Comparison of ENCODE assay signal across 22 cellular contexts in the genomic region with DNA sequence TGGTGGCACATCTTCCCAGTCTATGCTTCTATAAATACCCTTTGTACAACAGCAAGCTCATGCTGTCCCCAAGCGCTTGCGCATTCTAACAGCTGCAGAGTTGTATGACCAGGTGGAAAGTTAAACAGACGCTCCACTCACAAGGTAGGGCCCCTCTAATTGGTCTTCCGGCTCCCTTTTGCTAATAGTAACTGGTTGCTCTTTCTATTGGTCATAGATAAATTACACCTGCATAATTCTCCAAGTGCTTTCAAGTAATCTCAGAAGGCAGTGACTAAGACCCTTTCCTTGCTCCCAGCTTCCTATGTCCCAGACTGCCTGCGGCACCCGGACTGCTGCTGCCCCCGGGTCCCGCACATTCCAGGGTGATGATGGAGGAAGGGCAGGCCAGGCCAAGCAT. TPM values are rescaled to one million over a fixed set of nuclear protein-coding genes. Genes with fewer than 3 reads are reported as not detected.
DNase-seq lines count a peak whose midpoint lies in the region; ATAC-seq, FAIRE-seq and TF ChIP-seq lines count a peak whose summit lies in the region.
"Had no signal": no experiment of that assay in that cellular context is flagged by ENCODE, and none has a peak within 500 bp of the region (broad histone marks: within the 10 kb centered on the region; RNA-seq: fewer than 3 reads in every experiment).

No MANE protein-coding gene starts in this region.

- H3K4me2 ChIP-seq in osteoblast (ENCODE audit: insufficient read depth, low read length): no peak overlapping the region

- no peak for TF ChIP-seq EP300 in suprapubic skin (IDR thresholded peaks at IDR 0.05)

- H4K20me1 ChIP-seq in osteoblast (ENCODE audit: insufficient read depth, low read length): no peaks in the 10 kb centered on the region

- H3K4me3 ChIP-seq in osteoblast (ENCODE audit: insufficient read depth, low read length) (no peak overlapping the region), suprapubic skin (no peak overlapping the region)
- H3K4me3 ChIP-seq: stomach, upper lobe of right lung had no signal

- peaks cover 11% of the 10 kb centered on the region for H3K27me3 ChIP-seq in osteoblast (ENCODE audit: insufficient read depth, low read length)
- H3K27me3 ChIP-seq in suprapubic skin: no peaks in the 10 kb centered on the region
- H3K27me3 ChIP-seq: upper lobe of right lung had no signal

- no peak for FAIRE-seq in D721Med (lab: Jason Lieb, UNC)
- FAIRE-seq: bronchial epithelial cell had no signal

- H3K9me3 ChIP-seq in osteoblast (ENCODE audit: low read depth, low read length) (no peaks in the 10 kb centered on the region), suprapubic skin (no peaks in the 10 kb centered on the region)
- H3K9me3 ChIP-seq: stomach, upper lobe of right lung had no signal

- ATAC-seq in Right ventricle myocardium superior (ENCODE audit: poor library complexity): peak; percentile 65
- ATAC-seq: activated CD4-positive, CD25-positive, alpha-beta regulatory T cell treated with anti-CD3 and anti-CD28 coated beads, Interleukin-2, amount 50 U/mL, for 24 hours; CD8-positive, alpha-beta T cell; left lobe of liver; PC-3; upper lobe of right lung had no signal

- H2AFZ ChIP-seq in osteoblast (ENCODE audit: low read length): no peak overlapping the region

- TF ChIP-seq POLR2A in suprapubic skin (IDR thresholded peaks at IDR 0.05): no peak

- DNase-seq in Daoy (ENCODE audit: low read depth) (peak; percentile 41), NCI-H146 (lab: John Stamatoyannopoulos, UW) (peak; percentile 87), Right ventricle myocardium superior (no peak), osteoblast (ENCODE audit: insufficient read length, low spot score, missing footprints) (peak; percentile 26), suprapubic skin (ENCODE audit: low spot score in 2 of 2) (no peak), amygdala (lab: John Stamatoyannopoulos, UW) (no peak), D721Med (ENCODE audit: insufficient read length, low spot score) (no peak)
- DNase-seq: activated naive CD8-positive, alpha-beta T cell treated with anti-CD3 and anti-CD28 coated beads, Interleukin-2, amount 10 ng/mL, durations not matched to agents 7 days and 5 days; CD8-positive, alpha-beta T cell; dermis blood vessel endothelial cell; foreskin fibroblast; H7; NCI-H1694; NCI-H524; PC-3; stimulated activated CD4-positive, alpha-beta T cell treated with anti-CD3 and anti-CD28 coated beads, Interleukin-2, amount 100 ng/mL, for 24 hours; stomach; upper lobe of right lung had no signal

- H3K27ac ChIP-seq in osteoblast (ENCODE audit: low read depth, low read length) (no peak overlapping the region), suprapubic skin (no peak overlapping the region)
- H3K27ac ChIP-seq: stomach, upper lobe of right lung had no signal

- H3K79me2 ChIP-seq in osteoblast (ENCODE audit: insufficient read depth, low read length): no peaks in the 10 kb centered on the region

- H3K4me1 ChIP-seq in osteoblast (ENCODE audit: insufficient read depth, low read length) (peaks cover 5% of the 10 kb centered on the region), suprapubic skin (peaks cover 17% of the 10 kb centered on the region)
- H3K4me1 ChIP-seq: upper lobe of right lung had no signal

- intact Hi-C loops in Right ventricle myocardium superior (cut with DNase I): loop anchor here (2.0 to 10.0 kb wide), 2 partner anchors 134 to 204 kb away; no protein-coding TSS in a partner anchor

- no peaks in the 10 kb centered on the region for H3K36me3 ChIP-seq in osteoblast (ENCODE audit: insufficient read depth, low read length)
- no peaks in the 10 kb centered on the region for H3K36me3 ChIP-seq in suprapubic skin
- H3K36me3 ChIP-seq: stomach, upper lobe of right lung had no signal

- no peak for TF ChIP-seq CTCF in osteoblast (IDR thresholded peaks at IDR 0.05; ENCODE audit: extremely low read depth, low read depth, low read length)
- no peak for TF ChIP-seq CTCF in suprapubic skin (IDR thresholded peaks at IDR 0.05)
- no peak for TF ChIP-seq CTCF in D721Med (IDR thresholded peaks at IDR 0.05; ENCODE audit: insufficient read depth, missing control alignments)

- WGBS in suprapubic skin: 92% methylated on average over 8 of the region's 8 CpGs

RNA-seq across cellular contexts. Expression of a gene that starts 6.1 kb away (rescaled TPM):
- total RNA-seq in Daoy (2014; rRNA removed; shearing (Covaris generic)): 9.8 and 13.7 TPM in 2 replicates
- total RNA-seq in Right ventricle myocardium superior (156 TPM), osteoblast (12.1 and 13.0 TPM in 2 replicates), suprapubic skin (10 to 100 TPM; 27.8 to 47.2 (median 34.3) TPM)
- total RNA-seq: T-helper 2 cell treated with Interferon-gamma antibody and Interleukin-4, amounts not matched to agents 100 ng/mL and 5 ng/mL, for 36 hours had no signal

Comparison
In these comparisons a context has a peak if more than half of its experiments do, and no peak if none do; other contexts are left out.
1. DNase-seq: peak in Daoy (single experiment), NCI-H146 (single experiment) and osteoblast (single experiment); none in Right ventricle myocardium superior (single experiment), suprapubic skin (0 of 2), amygdala (0 of 56) and D721Med (single experiment).